8 cellular contexts compared by ENCODE assay signal in the genomic region with DNA sequence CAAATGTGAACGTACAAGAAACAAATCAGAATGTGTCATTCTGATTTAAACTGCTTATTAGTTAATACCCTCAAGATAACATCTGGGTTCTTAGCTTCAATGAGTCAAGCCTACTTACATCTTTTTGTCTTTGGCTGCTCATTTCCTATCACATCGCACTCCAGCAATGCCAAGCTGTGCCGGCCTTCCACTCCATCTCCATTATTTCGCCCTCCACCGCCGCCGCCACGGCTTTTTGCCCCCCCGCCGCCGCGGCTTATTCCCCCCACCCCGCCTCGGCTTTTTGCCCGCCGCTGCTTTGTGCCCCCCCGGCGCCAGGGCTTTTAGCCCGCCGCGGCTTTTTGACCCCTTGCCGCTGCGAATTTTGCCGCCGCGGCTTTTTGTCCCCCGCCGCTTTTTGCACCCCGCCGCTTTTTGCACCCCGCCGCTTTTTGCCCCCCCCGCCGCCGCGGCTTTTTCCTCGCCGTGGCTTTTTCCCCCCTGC.
A peak's percentile ranks its signal among the peaks of the same experiment; 100 is the strongest.
DNase-seq lines count a peak whose midpoint lies in the region; ATAC-seq and TF ChIP-seq lines count a peak whose summit lies in the region.
"Not testable (repeated sequence)": the region's sequence is repeated elsewhere in the genome, so short reads cannot be mapped to it uniquely, and the experiment has no call there.

No MANE protein-coding gene starts in this region.

- H2AFZ ChIP-seq in OCI-LY7 (ENCODE audit: low read length); mesenchymal stem cell (ENCODE audit: low read depth, low read length); smooth muscle cell (ENCODE audit: low read depth): not testable (repeated sequence)

- H3K4me1 Mint-ChIP-seq in HFFc6 (ENCODE audit: low read depth), result not testable (repeated sequence)
- H3K4me1 Mint-ChIP-seq in activated CD8-positive, alpha-beta T cell treated with anti-CD3 and anti-CD28 coated beads, Interleukin-2, amount 10 ng/mL, durations not matched to agents 7 days and 5 days (ENCODE audit: low read depth), result peaks cover 11% of the 10 kb centered on the region

- peak overlapping the region; percentile 49 for H3K4me3 ChIP-seq in AG09309 (ENCODE audit: control insufficient read depth, low read depth, low read length)
- peak overlapping the region; percentile 73 for H3K4me3 ChIP-seq in OCI-LY7 (ENCODE audit: low read depth, low read length, poor library complexity, severe bottlenecking)
- H3K4me3 ChIP-seq in breast epithelium, result peak overlapping the region; percentile 50 to 63 (median 50)
- H3K4me3 ChIP-seq in gastroesophageal sphincter, result peak overlapping the region; percentile 43 to 60
- H3K4me3 ChIP-seq in mesenchymal stem cell (ENCODE audit: insufficient read depth in 1 of 2, low read depth in 1 of 2, low read length in 2 of 2), result peak overlapping the region in 1 of 2 experiments; percentile 59
- H3K4me3 ChIP-seq in smooth muscle cell, result peak overlapping the region; percentile 61

- H3K4ac ChIP-seq in mesenchymal stem cell (ENCODE audit: low read depth in 1 of 2, low read length in 2 of 2), result not testable (repeated sequence)

- 1 to 20% methylated on average over 2 to 19 of the region's 38 CpGs for WGBS in gastroesophageal sphincter (ENCODE audit: low coverage in 1 of 2), 2 donors
- WGBS in mesenchymal stem cell, result under 1% methylated on average over 22 of the region's 38 CpGs
- 9% methylated on average over 16 of the region's 38 CpGs for WGBS in smooth muscle cell (ENCODE audit: low lambda C conversion rate)

- H2BK120ac ChIP-seq in mesenchymal stem cell (ENCODE audit: low read depth, low read length), result not testable (repeated sequence)

- H3K79me1 ChIP-seq in mesenchymal stem cell (replicated peaks; ENCODE audit: low read length, poor library complexity, severe bottlenecking), result not testable (repeated sequence)

- H3K4me3 Mint-ChIP-seq in HFFc6, result peak overlapping the region; percentile 79
- peak overlapping the region; percentile 36 for H3K4me3 Mint-ChIP-seq in activated CD8-positive, alpha-beta T cell treated with anti-CD3 and anti-CD28 coated beads, Interleukin-2, amount 10 ng/mL, durations not matched to agents 7 days and 5 days

- H3K36me3 Mint-ChIP-seq in HFFc6 (ENCODE audit: low read depth), result peaks cover 10% of the 10 kb centered on the region
- H3K36me3 Mint-ChIP-seq in activated CD8-positive, alpha-beta T cell treated with anti-CD3 and anti-CD28 coated beads, Interleukin-2, amount 10 ng/mL, durations not matched to agents 7 days and 5 days (ENCODE audit: low read depth), result peaks cover 12% of the 10 kb centered on the region

- POLR2A ChIA-PET in OCI-LY7 (lab: Charles Lee); activated CD8-positive, alpha-beta T cell treated with anti-CD3 and anti-CD28 coated beads, Interleukin-2, amount 10 ng/mL, durations not matched to agents 7 days and 5 days (lab: Charles Lee): not testable (repeated sequence)

- H2BK15ac ChIP-seq in mesenchymal stem cell (ENCODE audit: low read depth, poor library complexity, severe bottlenecking), result not testable (repeated sequence)

- not testable (repeated sequence) for H2BK12ac ChIP-seq in mesenchymal stem cell (ENCODE audit: low read length in 2 of 2)

- not testable (repeated sequence) for H3K27me3 Mint-ChIP-seq in HFFc6 (ENCODE audit: insufficient read depth)
- peaks cover 16% of the 10 kb centered on the region for H3K27me3 Mint-ChIP-seq in activated CD8-positive, alpha-beta T cell treated with anti-CD3 and anti-CD28 coated beads, Interleukin-2, amount 10 ng/mL, durations not matched to agents 7 days and 5 days (ENCODE audit: low read depth)

- not testable (repeated sequence) for H3K9me3 ChIP-seq in OCI-LY7 (ENCODE audit: low read length); breast epithelium; gastroesophageal sphincter; mesenchymal stem cell (ENCODE audit: control insufficient read depth, low read length); smooth muscle cell (replicated peaks; ENCODE audit: low read depth)

- intact Hi-C loops in OCI-LY7 (cut with micrococcal nuclease; ENCODE audit: unreplicated experiment); breast epithelium (cut with DNase I; ENCODE audit: low total_unique reads): not testable (repeated sequence)

- not testable (repeated sequence) for H3K27me3 ChIP-seq in breast epithelium; mesenchymal stem cell (ENCODE audit: control insufficient read depth in 1 of 2, insufficient read depth in 1 of 2, low read length in 2 of 2); smooth muscle cell (ENCODE audit: low read depth)
- peaks cover 10% of the 10 kb centered on the region for H3K27me3 ChIP-seq in gastroesophageal sphincter

- not testable (repeated sequence) for H2BK5ac ChIP-seq in mesenchymal stem cell (ENCODE audit: low read depth, low read length, poor library complexity, severe bottlenecking)

- H3K4me2 ChIP-seq in OCI-LY7 (ENCODE audit: low read length) (peak overlapping the region; percentile 65), mesenchymal stem cell (ENCODE audit: low read length, poor library complexity, severe bottlenecking) (peak overlapping the region; percentile 43), smooth muscle cell (peak overlapping the region; percentile 70)

- H3K9ac ChIP-seq in mesenchymal stem cell (ENCODE audit: low read length); smooth muscle cell (ENCODE audit: low read depth): not testable (repeated sequence)

- H3K27ac Mint-ChIP-seq in HFFc6; activated CD8-positive, alpha-beta T cell treated with anti-CD3 and anti-CD28 coated beads, Interleukin-2, amount 10 ng/mL, durations not matched to agents 7 days and 5 days: not testable (repeated sequence)

- not testable (repeated sequence) for H3K23ac ChIP-seq in mesenchymal stem cell (ENCODE audit: low read length in 2 of 2)

- not testable (repeated sequence) for H4K91ac ChIP-seq in mesenchymal stem cell (ENCODE audit: low read length)

- CTCF ChIA-PET in OCI-LY7 (lab: Charles Lee; ENCODE audit: unreplicated experiment); activated CD8-positive, alpha-beta T cell treated with anti-CD3 and anti-CD28 coated beads, Interleukin-2, amount 10 ng/mL, durations not matched to agents 7 days and 5 days (lab: Charles Lee): not testable (repeated sequence)

- H4K20me1 ChIP-seq in OCI-LY7 (ENCODE audit: insufficient read depth, low read length); smooth muscle cell (ENCODE audit: low read depth): not testable (repeated sequence)

- peaks cover 10% of the 10 kb centered on the region for H3K9me3 Mint-ChIP-seq in HFFc6
- H3K9me3 Mint-ChIP-seq in activated CD8-positive, alpha-beta T cell treated with anti-CD3 and anti-CD28 coated beads, Interleukin-2, amount 10 ng/mL, durations not matched to agents 7 days and 5 days (ENCODE audit: insufficient read depth), result not testable (repeated sequence)

- H3K27ac ChIP-seq in OCI-LY7 (ENCODE audit: low read depth, low read length, poor library complexity, severe bottlenecking); breast epithelium; mesenchymal stem cell (ENCODE audit: low read length, poor library complexity, severe bottlenecking); smooth muscle cell (ENCODE audit: low read depth): not testable (repeated sequence)
- H3K27ac ChIP-seq in gastroesophageal sphincter, result peak overlapping the region in 2 of 4 donors; percentile 53 to 64

- not testable (repeated sequence) for H3K36me3 ChIP-seq in OCI-LY7 (ENCODE audit: insufficient read depth, low read length); breast epithelium; gastroesophageal sphincter; mesenchymal stem cell (ENCODE audit: control insufficient read depth in 1 of 2, insufficient read depth in 2 of 2, low read depth in 1 of 2, low read length in 2 of 2); smooth muscle cell (ENCODE audit: low read depth)

- H3K4me1 ChIP-seq in OCI-LY7 (ENCODE audit: insufficient read depth, low read length, poor library complexity, severe bottlenecking); breast epithelium; mesenchymal stem cell (ENCODE audit: control insufficient read depth, insufficient read depth, low read depth, low read length); smooth muscle cell (ENCODE audit: low read depth): not testable (repeated sequence)
- H3K4me1 ChIP-seq in gastroesophageal sphincter, result peaks cover 0 to 16% (median 0%) of the 10 kb centered on the region in 3 donors

- TF ChIP-seq CTCF in AG09309 (IDR thresholded peaks at IDR 0.05; ENCODE audit: control insufficient read depth, insufficient read depth, low read depth, low read length, missing control alignments); HFFc6 (IDR thresholded peaks at IDR 0.05); OCI-LY7 (conservative IDR thresholded peaks at IDR 0.05; ENCODE audit: low read length); breast epithelium (IDR thresholded peaks at IDR 0.05); gastroesophageal sphincter (IDR thresholded peaks at IDR 0.05); smooth muscle cell (IDR thresholded peaks at IDR 0.05; ENCODE audit: borderline replicate concordance, insufficient read depth, poor library complexity, severe bottlenecking): not testable (repeated sequence)

- not testable (repeated sequence) for ATAC-seq in activated CD8-positive, alpha-beta T cell treated with anti-CD3 and anti-CD28 coated beads, Interleukin-2, amount 10 ng/mL, durations not matched to agents 7 days and 5 days; gastroesophageal sphincter

- TF ChIP-seq POLR2A in breast epithelium (IDR thresholded peaks at IDR 0.05); gastroesophageal sphincter (IDR thresholded peaks at IDR 0.05): not testable (repeated sequence)

- not testable (repeated sequence) for H3K14ac ChIP-seq in mesenchymal stem cell (ENCODE audit: low read length in 2 of 2)

- not testable (repeated sequence) for H3F3A ChIP-seq in smooth muscle cell (ENCODE audit: low read depth)

- not testable (repeated sequence) for H4K8ac ChIP-seq in mesenchymal stem cell (ENCODE audit: low read length)

- not testable (repeated sequence) for TF ChIP-seq EP300 in gastroesophageal sphincter (IDR thresholded peaks at IDR 0.05)

- H3K9me2 ChIP-seq in OCI-LY7 (ENCODE audit: insufficient read depth, low read length), result not testable (repeated sequence)

- BruUV-seq in OCI-LY7 (replicated peaks; lab: Mats Ljungman, UMichigan), result not testable (repeated sequence)

- H3K79me2 ChIP-seq in OCI-LY7 (ENCODE audit: insufficient read depth, low read depth, low read length); smooth muscle cell (ENCODE audit: low read depth): not testable (repeated sequence)

- not testable (repeated sequence) for DNase-seq in AG09309 (ENCODE audit: low read depth); activated CD8-positive, alpha-beta T cell treated with anti-CD3 and anti-CD28 coated beads, Interleukin-2, amount 10 ng/mL, durations not matched to agents 7 days and 5 days; breast epithelium (ENCODE audit: low spot score in 2 of 2); smooth muscle cell (lab: John Stamatoyannopoulos, UW; ENCODE audit: unreplicated experiment)
- DNase-seq in HFFc6 (peak; percentile 46), OCI-LY7 (ENCODE audit: low spot score) (peak; percentile 22), mesenchymal stem cell (peak; percentile 13)

- H2AK5ac ChIP-seq in mesenchymal stem cell (ENCODE audit: low read length, severe bottlenecking), result not testable (repeated sequence)

- not testable (repeated sequence) for H3K18ac ChIP-seq in mesenchymal stem cell (ENCODE audit: low read depth in 1 of 2, low read length in 2 of 2)
